Comparison of ENCODE assay signal across 21 cellular contexts in the genomic region with DNA sequence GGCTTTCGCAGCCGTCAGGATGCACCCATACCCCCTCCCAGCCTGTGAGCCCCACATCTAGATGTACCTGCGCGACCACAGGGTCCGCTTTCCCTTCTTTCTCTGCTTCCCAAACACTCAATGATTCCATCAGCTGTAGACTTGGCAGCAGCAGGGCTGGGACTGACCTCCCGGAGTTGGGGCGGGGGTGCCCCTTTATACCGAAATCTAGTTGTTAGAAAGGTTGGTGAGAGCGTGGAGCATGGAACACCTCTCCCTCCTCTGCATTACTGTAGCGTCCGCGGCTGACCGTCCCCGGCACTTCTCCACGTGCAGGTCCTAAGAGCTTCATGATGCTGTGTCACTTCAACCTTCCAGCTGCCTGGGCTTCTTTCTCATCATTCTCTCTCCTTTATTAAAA. TPM values are rescaled to one million over a fixed set of nuclear protein-coding genes. Genes with fewer than 3 reads are reported as not detected.
A peak's percentile ranks its signal among the peaks of the same experiment; 100 is the strongest.
DNase-seq lines count a peak whose midpoint lies in the region; ATAC-seq and TF ChIP-seq lines count a peak whose summit lies in the region.
"Had no signal": no experiment of that assay in that cellular context is flagged by ENCODE, and none has a peak within 500 bp of the region (broad histone marks: within the 10 kb centered on the region; RNA-seq: fewer than 3 reads in every experiment).

No MANE protein-coding gene starts in this region.

- H3K27me3 Mint-ChIP-seq in natural killer cell treated with Interleukin-12 subunit alpha and Interleukin-12 subunit beta and Interleukin-15 and Interleukin-18, amount 100 ng/mL, for 72 hours: peaks cover 0 to 12% of the 10 kb centered on the region in 2 donors
- peaks cover 0 to 5% of the 10 kb centered on the region in 2 donors for H3K27me3 Mint-ChIP-seq in natural killer cell (ENCODE audit: low read depth in 2 of 2)

- no peaks in the 10 kb centered on the region for H3K9me3 Mint-ChIP-seq in natural killer cell treated with Interleukin-12 subunit alpha and Interleukin-12 subunit beta and Interleukin-15 and Interleukin-18, amount 100 ng/mL, for 72 hours
- peaks cover 0 to 3% of the 10 kb centered on the region in 2 donors for H3K9me3 Mint-ChIP-seq in natural killer cell

- no peak overlapping the region for H3K4me3 Mint-ChIP-seq in natural killer cell treated with Interleukin-12 subunit alpha and Interleukin-12 subunit beta and Interleukin-15 and Interleukin-18, amount 100 ng/mL, for 72 hours
- H3K4me3 Mint-ChIP-seq in natural killer cell: no peak overlapping the region
- H3K4me3 Mint-ChIP-seq: CD14-positive monocyte; CD8-positive, alpha-beta T cell; H9 had no signal

- no peak overlapping the region for H3K27ac Mint-ChIP-seq in natural killer cell treated with Interleukin-12 subunit alpha and Interleukin-12 subunit beta and Interleukin-15 and Interleukin-18, amount 100 ng/mL, for 72 hours
- H3K27ac Mint-ChIP-seq in natural killer cell: no peak overlapping the region
- H3K27ac Mint-ChIP-seq: CD14-positive monocyte; CD8-positive, alpha-beta T cell; H9 had no signal

- H3K27ac ChIP-seq in spleen: no peak overlapping the region
- H3K27ac ChIP-seq: 22Rv1, HL-60 had no signal

- TF ChIP-seq POLR2A in spleen (IDR thresholded peaks at IDR 0.05): no peak

- no peak for ATAC-seq in natural killer cell treated with Interleukin-12 subunit alpha and Interleukin-12 subunit beta and Interleukin-15 and Interleukin-18, amount 100 ng/mL, for 72 hours
- ATAC-seq in natural killer cell: no peak
- ATAC-seq in HG03025 (IDR thresholded peaks at IDR 0.05; ENCODE audit: low FRiP score, unreplicated experiment): no peak
- ATAC-seq: CD8-positive, alpha-beta T cell had no signal

- H3K9me3 ChIP-seq in spleen: peaks cover 0 to 15% (median 12%) of the 10 kb centered on the region in 8 donors

- peaks cover 0 to 64% (median 0%) of the 10 kb centered on the region in 7 donors for H3K27me3 ChIP-seq in spleen (replicated peaks in 1 of 7)

- peak; percentile 3 for DNase-seq in activated T-cell treated with anti-CD3 and anti-CD28 coated beads, Interleukin-2, amount 50 U/mL, for 1 hour
- no peak for DNase-seq in activated T-cell treated with anti-CD3 and anti-CD28 coated beads for 4 hours
- peak; percentile 22 for DNase-seq in natural killer cell treated with Interleukin-12 subunit alpha and Interleukin-12 subunit beta and Interleukin-15 and Interleukin-18, amount 100 ng/mL, for 72 hours (ENCODE audit: low spot score)
- DNase-seq in natural killer cell: no peak
- DNase-seq in spleen: peak; percentile 51
- no peak for DNase-seq in occipital lobe (lab: John Stamatoyannopoulos, UW)
- no peak for DNase-seq in OCI-M2 (lab: John Stamatoyannopoulos, UW; ENCODE audit: unreplicated experiment)
- DNase-seq: COR-L47, DMS153, DMS79 treated with DMSO at 0.1 percent for 48 hours, EL, GOT3, H9, IMR-90 had no signal

- H3K36me3 Mint-ChIP-seq in natural killer cell treated with Interleukin-12 subunit alpha and Interleukin-12 subunit beta and Interleukin-15 and Interleukin-18, amount 100 ng/mL, for 72 hours: no peaks in the 10 kb centered on the region
- no peaks in the 10 kb centered on the region for H3K36me3 Mint-ChIP-seq in natural killer cell
- H3K36me3 Mint-ChIP-seq: CD14-positive monocyte; CD8-positive, alpha-beta T cell had no signal

- no peak for TF ChIP-seq CTCF in natural killer cell (IDR thresholded peaks at IDR 0.05)
- TF ChIP-seq CTCF in spleen (IDR thresholded peaks at IDR 0.05 in 8 of 11, conservative IDR thresholded peaks at IDR 0.05 in 3 of 11): no peak

- H3K36me3 ChIP-seq in spleen: no peaks in the 10 kb centered on the region

- H3K4me1 ChIP-seq in spleen: peaks cover 0 to 8% (median 0%) of the 10 kb centered on the region in 6 donors

- intact Hi-C loops in natural killer cell (cut with micrococcal nuclease) (no loop called here), spleen (cut with DNase I; ENCODE audit: low total_unique reads) (no loop called here)

- no peaks in the 10 kb centered on the region for H3K4me1 Mint-ChIP-seq in natural killer cell treated with Interleukin-12 subunit alpha and Interleukin-12 subunit beta and Interleukin-15 and Interleukin-18, amount 100 ng/mL, for 72 hours (ENCODE audit: low read depth in 2 of 2)
- no peaks in the 10 kb centered on the region for H3K4me1 Mint-ChIP-seq in natural killer cell
- H3K4me1 Mint-ChIP-seq: CD14-positive monocyte, H9 had no signal

- 86 to 93% (median 89%) methylated on average over 15 of the region's 15 CpGs for WGBS in spleen, 5 donors

- H3K4me3 ChIP-seq in spleen: no peak overlapping the region

RNA-seq across cellular contexts. Expression of a gene that starts 21.1 kb away (rescaled TPM):
- not detected for total RNA-seq in natural killer cell treated with Interleukin-12 subunit alpha and Interleukin-12 subunit beta and Interleukin-15 and Interleukin-18, amount 100 ng/mL, for 72 hours
- total RNA-seq in natural killer cell: not detected
- total RNA-seq in spleen: not detected
- polyA plus RNA-seq in spleen: not detected
- not detected for total RNA-seq in occipital lobe
- total RNA-seq: A673; CD8-positive, alpha-beta T cell; H9; IMR-90 had no signal
- polyA plus RNA-seq: BJ, CD14-positive monocyte, IMR-90 had no signal

Comparison
In these comparisons a context has a peak if more than half of its experiments do, and no peak if none do; other contexts are left out.
1. DNase-seq: peak in activated T-cell treated with anti-CD3 and anti-CD28 coated beads, Interleukin-2, amount 50 U/mL, for 1 hour (single experiment), natural killer cell treated with Interleukin-12 subunit alpha and Interleukin-12 subunit beta and Interleukin-15 and Interleukin-18, amount 100 ng/mL, for 72 hours (single experiment) and spleen (single experiment); none in activated T-cell treated with anti-CD3 and anti-CD28 coated beads for 4 hours (single experiment), natural killer cell (single experiment), occipital lobe (single experiment) and OCI-M2 (single experiment).